Comparison of ENCODE assay signal across 1 cellular context in genomic region chr12:100566887-100567637, GRCh38.
TF ChIP-seq lines count a peak whose summit lies in the region.

No MANE protein-coding gene starts in this region.

TF ChIP-seq in GM12878, 131 proteins besides CTCF, POLR2A, EP300 and RAD21 (continued from another document and continues in another):
- TF ChIP-seq PBX3 (IDR thresholded peaks at IDR 0.05; ENCODE audit: insufficient replicate concordance, low read depth, low read length): no peak
- peak; percentile 76; the same call in 1 of the 2 replicates for TF ChIP-seq MXI1 (IDR thresholded peaks at IDR 0.05; ENCODE audit: low read depth, low read length)
- TF ChIP-seq GABPA (IDR thresholded peaks at IDR 0.05; ENCODE audit: low read depth): no peak
- TF ChIP-seq E4F1 (IDR thresholded peaks at IDR 0.05; ENCODE audit: borderline replicate concordance, partially characterized antibody): no peak
- TF ChIP-seq TARDBP (IDR thresholded peaks at IDR 0.05; ENCODE audit: borderline replicate concordance): no peak
- no peak for TF ChIP-seq SIN3A (IDR thresholded peaks at IDR 0.05; ENCODE audit: low read depth, low read length)
- 0 out of 2 replicates have a peak, but pooled peaks have one; percentile 16 for TF ChIP-seq RFX5 (IDR thresholded peaks at IDR 0.05; ENCODE audit: low read depth, low read length)
- TF ChIP-seq PML (IDR thresholded peaks at IDR 0.05; ENCODE audit: low read length): no peak
- peak in 1 of 2 experiments; percentile 78; a peak in 2 of 3 replicates for TF ChIP-seq EGR1 (IDR thresholded peaks at IDR 0.05; ENCODE audit: borderline replicate concordance in 1 of 2, low read depth in 2 of 2, low read length in 2 of 2)
- TF ChIP-seq BHLHE40 (IDR thresholded peaks at IDR 0.05; ENCODE audit: borderline replicate concordance in 1 of 2, low read depth in 2 of 2, low read length in 1 of 2): peak; percentile 76 to 86
- no peak for TF ChIP-seq BCLAF1 (IDR thresholded peaks at IDR 0.05)
- peak; percentile 79 for TF ChIP-seq IKZF1 (conservative IDR thresholded peaks at IDR 0.05)
- no peak for TF ChIP-seq IRF5 (IDR thresholded peaks at IDR 0.05; ENCODE audit: borderline replicate concordance)
- TF ChIP-seq BMI1 (IDR thresholded peaks at IDR 0.05; ENCODE audit: borderline replicate concordance): peak; percentile 41; the same call in 1 of the 2 replicates
- peak; percentile 48 for TF ChIP-seq USF1 (IDR thresholded peaks at IDR 0.05; ENCODE audit: borderline replicate concordance, extremely low read length, insufficient read depth, low read depth, low read length)
- TF ChIP-seq TAF1 (IDR thresholded peaks at IDR 0.05; ENCODE audit: borderline replicate concordance, low read depth, low read length): no peak
- peak; percentile 90 for TF ChIP-seq SPI1 (IDR thresholded peaks at IDR 0.05; ENCODE audit: borderline replicate concordance, insufficient read depth, low read depth, low read length)
- peak; percentile 22 for TF ChIP-seq RELA (IDR thresholded peaks at IDR 0.05; ENCODE audit: borderline replicate concordance, partially characterized antibody)
- peak; percentile 76; the same call in 1 of the 2 replicates for TF ChIP-seq MAX (IDR thresholded peaks at IDR 0.05; ENCODE audit: low read depth, low read length)
- peak; percentile 75 for TF ChIP-seq IRF4 (IDR thresholded peaks at IDR 0.05; ENCODE audit: low read depth, low read length)
- 0 out of 2 replicates have a peak, but pooled peaks have one; percentile 44 for TF ChIP-seq BCL11A (IDR thresholded peaks at IDR 0.05; ENCODE audit: low read depth, low read length)
- no peak for TF ChIP-seq ZSCAN29 (IDR thresholded peaks at IDR 0.05)
- peak; percentile 62; the same call in 1 of the 2 replicates for TF ChIP-seq HDGF (IDR thresholded peaks at IDR 0.05)
- peak; percentile 15; the same call in 1 of the 2 replicates for TF ChIP-seq PKNOX1 (IDR thresholded peaks at IDR 0.05)
- TF ChIP-seq STAT3 (IDR thresholded peaks at IDR 0.05; ENCODE audit: low read depth, low read length): no peak
- no peak; the same call in 1 of the 2 replicates for TF ChIP-seq SMC3 (IDR thresholded peaks at IDR 0.05; ENCODE audit: borderline replicate concordance, low read length)
- TF ChIP-seq SP1 (IDR thresholded peaks at IDR 0.05; ENCODE audit: low read depth, low read length): no peak
- no peak for TF ChIP-seq ZNF384 (IDR thresholded peaks at IDR 0.05; ENCODE audit: borderline replicate concordance, low read depth, low read length)
- 0 out of 2 replicates have a peak, but pooled peaks have one; percentile 16 for TF ChIP-seq ATF2 (IDR thresholded peaks at IDR 0.05; ENCODE audit: low read length)
- TF ChIP-seq ATF7 (IDR thresholded peaks at IDR 0.05; ENCODE audit: low read depth): peak; percentile 70
- TF ChIP-seq NR2F1 (conservative IDR thresholded peaks at IDR 0.05): no peak
- no peak for TF ChIP-seq CHD4 (IDR thresholded peaks at IDR 0.05)
- peak; percentile 45; the same call in 1 of the 2 replicates for TF ChIP-seq CREM (IDR thresholded peaks at IDR 0.05; ENCODE audit: low read depth)
- TF ChIP-seq NBN (IDR thresholded peaks at IDR 0.05): peak; percentile 47; the same call in 1 of the 2 replicates
- TF ChIP-seq MTA2 (IDR thresholded peaks at IDR 0.05; ENCODE audit: low read depth): peak; percentile 51
- TF ChIP-seq IKZF2 (IDR thresholded peaks at IDR 0.05): peak; percentile 77 to 81
- no peak for TF ChIP-seq SREBF1 (IDR thresholded peaks at IDR 0.05; ENCODE audit: low read length)
- TF ChIP-seq ZNF687 (IDR thresholded peaks at IDR 0.05): peak; percentile 72; the same call in 1 of the 2 replicates
- peak; percentile 69 for TF ChIP-seq RELB (IDR thresholded peaks at IDR 0.05; ENCODE audit: low read depth)
- TF ChIP-seq SKIL (IDR thresholded peaks at IDR 0.05; ENCODE audit: low read depth, poor library complexity, severe bottlenecking): peak; percentile 26
- TF ChIP-seq LARP7 (IDR thresholded peaks at IDR 0.05): no peak; the same call in 1 of the 2 replicates
